In the genomic region with DNA sequence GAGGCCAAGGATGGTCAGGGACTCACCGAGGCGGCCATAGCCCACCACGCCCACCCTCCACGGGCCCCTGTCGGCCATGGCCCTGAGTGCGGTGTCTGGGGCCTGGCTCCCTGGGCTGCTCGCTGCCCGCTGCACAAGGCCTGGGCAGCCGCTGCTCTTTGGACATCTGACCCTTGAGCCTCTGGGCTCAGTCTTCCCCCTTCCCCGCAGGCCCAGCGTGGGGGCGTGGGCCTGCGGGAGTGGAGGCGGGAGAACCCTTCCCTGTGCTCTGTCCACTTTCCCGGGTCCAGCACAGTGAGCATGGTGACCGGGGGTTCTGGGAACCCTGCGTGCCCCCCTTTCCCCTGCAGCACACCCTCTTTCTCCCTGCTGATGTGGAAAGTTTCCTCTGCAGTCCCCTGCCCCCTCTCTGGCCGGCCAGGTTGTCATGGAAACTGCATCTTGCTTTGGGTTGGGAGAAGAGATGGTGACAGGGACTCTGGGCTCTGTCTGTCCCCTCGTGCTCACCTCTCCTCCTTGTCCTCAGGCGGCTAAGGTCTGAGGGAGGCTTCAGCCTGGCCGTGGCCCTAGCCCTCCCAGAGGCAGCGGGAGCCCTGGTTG, we compare ENCODE assay signal across 9 cellular contexts. TPM values are rescaled to one million over a fixed set of nuclear protein-coding genes. Genes with fewer than 3 reads are reported as not detected.
A peak's percentile ranks its signal among the peaks of the same experiment; 100 is the strongest.
DNase-seq lines count a peak whose midpoint lies in the region; ATAC-seq and TF ChIP-seq lines count a peak whose summit lies in the region.
"Had no signal": no experiment of that assay in that cellular context is flagged by ENCODE, and none has a peak within 500 bp of the region (broad histone marks: within the 10 kb centered on the region; RNA-seq: fewer than 3 reads in every experiment).

A gene (minus strand): TSS at position 168 of the 600 bp plus-strand sequence. CDS start 90 bp downstream, at position 78.

- H3K27me3 Mint-ChIP-seq in activated naive CD4-positive, alpha-beta T cell treated with anti-CD3 and anti-CD28 coated beads, Interleukin-2, amount 50 U/mL, for 24 hours = no peaks in the 10 kb centered on the region
- H3K27me3 Mint-ChIP-seq in WTC11 (ENCODE audit: low read depth) = peaks cover 43% of the 10 kb centered on the region
- H3K27me3 Mint-ChIP-seq in activated T-helper 17 cell treated with anti-CD3 and anti-CD28 coated beads, Interleukin-2, amount 50 U/mL, for 72 hours = no peaks in the 10 kb centered on the region

- no peak for TF ChIP-seq CTCF in WTC11 (IDR thresholded peaks at IDR 0.05)

- peaks cover 13% of the 10 kb centered on the region for H3K4me1 Mint-ChIP-seq in activated naive CD4-positive, alpha-beta T cell treated with anti-CD3 and anti-CD28 coated beads, Interleukin-2, amount 50 U/mL, for 24 hours
- H3K4me1 Mint-ChIP-seq in WTC11 = peaks cover 14% of the 10 kb centered on the region
- H3K4me1 Mint-ChIP-seq in stimulated activated effector memory CD8-positive, alpha-beta T cell treated with anti-CD3 and anti-CD28 coated beads, Interleukin-12 subunit alpha, Interleukin-12 subunit beta, amount 100 ng/mL, for 72 hours = peaks cover 30% of the 10 kb centered on the region
- H3K4me1 Mint-ChIP-seq in activated T-helper 17 cell treated with anti-CD3 and anti-CD28 coated beads, Interleukin-2, amount 50 U/mL, for 72 hours = peaks cover 16% of the 10 kb centered on the region

- H3K4me3 ChIP-seq in MG63 = no peak within 1 kb of the TSS
- H3K4me3 ChIP-seq: heart right ventricle had no signal

- no peaks in the 10 kb centered on the region for H3K27me3 ChIP-seq in MG63

- H3K4me3 Mint-ChIP-seq in activated naive CD4-positive, alpha-beta T cell treated with anti-CD3 and anti-CD28 coated beads, Interleukin-2, amount 50 U/mL, for 24 hours = peak within 1 kb of the TSS; percentile 8
- no peak within 1 kb of the TSS for H3K4me3 Mint-ChIP-seq in WTC11
- H3K4me3 Mint-ChIP-seq in stimulated activated effector memory CD8-positive, alpha-beta T cell treated with anti-CD3 and anti-CD28 coated beads, Interleukin-12 subunit alpha, Interleukin-12 subunit beta, amount 100 ng/mL, for 72 hours = no peak within 1 kb of the TSS
- H3K4me3 Mint-ChIP-seq in activated T-helper 17 cell treated with anti-CD3 and anti-CD28 coated beads, Interleukin-2, amount 50 U/mL, for 72 hours = no peak within 1 kb of the TSS

- CTCF ChIA-PET in WTC11 (lab: Charles Lee) = no interaction called here

- no peaks in the 10 kb centered on the region for H3K9me3 ChIP-seq in MG63
- H3K9me3 ChIP-seq: heart right ventricle had no signal

- no peaks in the 10 kb centered on the region for H3K36me3 ChIP-seq in MG63
- H3K36me3 ChIP-seq: heart right ventricle had no signal

- no peak within 1 kb of the TSS for H3K27ac Mint-ChIP-seq in activated naive CD4-positive, alpha-beta T cell treated with anti-CD3 and anti-CD28 coated beads, Interleukin-2, amount 50 U/mL, for 24 hours
- H3K27ac Mint-ChIP-seq in WTC11 = peak within 1 kb of the TSS; percentile 49; the same call in 1 of the 2 replicates
- H3K27ac Mint-ChIP-seq in stimulated activated effector memory CD8-positive, alpha-beta T cell treated with anti-CD3 and anti-CD28 coated beads, Interleukin-12 subunit alpha, Interleukin-12 subunit beta, amount 100 ng/mL, for 72 hours = peak within 1 kb of the TSS; percentile 45
- H3K27ac Mint-ChIP-seq in activated T-helper 17 cell treated with anti-CD3 and anti-CD28 coated beads, Interleukin-2, amount 50 U/mL, for 72 hours = no peak within 1 kb of the TSS

- ATAC-seq in WTC11 = no peak
- ATAC-seq in stimulated activated effector memory CD8-positive, alpha-beta T cell treated with anti-CD3 and anti-CD28 coated beads, Interleukin-12 subunit alpha, Interleukin-12 subunit beta, amount 100 ng/mL, for 72 hours = no peak
- no peak for ATAC-seq in activated T-helper 17 cell treated with anti-CD3 and anti-CD28 coated beads, Interleukin-2, amount 50 U/mL, for 72 hours (replicated peaks)
- ATAC-seq: heart right ventricle had no signal

- no peaks in the 10 kb centered on the region for H3K9me3 Mint-ChIP-seq in activated naive CD4-positive, alpha-beta T cell treated with anti-CD3 and anti-CD28 coated beads, Interleukin-2, amount 50 U/mL, for 24 hours
- H3K9me3 Mint-ChIP-seq in WTC11 = peaks cover 5% of the 10 kb centered on the region
- H3K9me3 Mint-ChIP-seq in stimulated activated effector memory CD8-positive, alpha-beta T cell treated with anti-CD3 and anti-CD28 coated beads, Interleukin-12 subunit alpha, Interleukin-12 subunit beta, amount 100 ng/mL, for 72 hours = no peaks in the 10 kb centered on the region
- no peaks in the 10 kb centered on the region for H3K9me3 Mint-ChIP-seq in activated T-helper 17 cell treated with anti-CD3 and anti-CD28 coated beads, Interleukin-2, amount 50 U/mL, for 72 hours

- POLR2A ChIA-PET in WTC11 (lab: Charles Lee) = interaction anchor here (0.5 kb wide), 1 partner anchor 362 kb away, joined by 4 read pairs; no protein-coding TSS in a partner anchor

- H3K36me3 Mint-ChIP-seq in activated naive CD4-positive, alpha-beta T cell treated with anti-CD3 and anti-CD28 coated beads, Interleukin-2, amount 50 U/mL, for 24 hours = peaks cover under 1% of the 10 kb centered on the region
- peaks cover 5% of the 10 kb centered on the region; the same call in 1 of the 2 replicates for H3K36me3 Mint-ChIP-seq in WTC11
- peaks cover 39% of the 10 kb centered on the region for H3K36me3 Mint-ChIP-seq in stimulated activated effector memory CD8-positive, alpha-beta T cell treated with anti-CD3 and anti-CD28 coated beads, Interleukin-12 subunit alpha, Interleukin-12 subunit beta, amount 100 ng/mL, for 72 hours
- H3K36me3 Mint-ChIP-seq in activated T-helper 17 cell treated with anti-CD3 and anti-CD28 coated beads, Interleukin-2, amount 50 U/mL, for 72 hours (ENCODE audit: low read depth) = peaks cover 23% of the 10 kb centered on the region

- DNase-seq in activated naive CD4-positive, alpha-beta T cell treated with anti-CD3 and anti-CD28 coated beads, Interleukin-2, amount 50 U/mL, for 16 hours = no peak
- DNase-seq in WTC11 (ENCODE audit: low spot score) (no peak), left kidney (ENCODE audit: low read depth, low spot score) (peak; percentile 48), GF-D8 (lab: John Stamatoyannopoulos, UW) (no peak), MG63 (no peak)
- no peak for DNase-seq in stimulated activated effector memory CD8-positive, alpha-beta T cell treated with anti-CD3 and anti-CD28 coated beads, Interleukin-12 subunit alpha, Interleukin-12 subunit beta, amount 100 ng/mL, for 72 hours (ENCODE audit: low spot score in 2 of 2)
- DNase-seq: heart right ventricle had no signal

TF ChIP-seq in WTC11, 78 proteins besides CTCF, POLR2A, EP300 and RAD21 (continues in another document):
- TF ChIP-seq NFATC4 (CRISPR knock-in tag; IDR thresholded peaks at IDR 0.05) (no peak), IRF2 (CRISPR knock-in tag; IDR thresholded peaks at IDR 0.05; ENCODE audit: borderline replicate concordance, low read depth) (no peak), JUN (CRISPR knock-in tag; IDR thresholded peaks at IDR 0.05) (no peak), TEAD4 (CRISPR knock-in tag; IDR thresholded peaks at IDR 0.05) (no peak), OVOL2 (CRISPR knock-in tag; IDR thresholded peaks at IDR 0.05; ENCODE audit: borderline replicate concordance) (no peak), ZNF121 (CRISPR knock-in tag; IDR thresholded peaks at IDR 0.05) (no peak), ZNF396 (CRISPR knock-in tag; IDR thresholded peaks at IDR 0.05; ENCODE audit: borderline replicate concordance) (no peak), EMX1 (CRISPR knock-in tag; IDR thresholded peaks at IDR 0.05) (no peak)
- TF ChIP-seq, protein P1, sequence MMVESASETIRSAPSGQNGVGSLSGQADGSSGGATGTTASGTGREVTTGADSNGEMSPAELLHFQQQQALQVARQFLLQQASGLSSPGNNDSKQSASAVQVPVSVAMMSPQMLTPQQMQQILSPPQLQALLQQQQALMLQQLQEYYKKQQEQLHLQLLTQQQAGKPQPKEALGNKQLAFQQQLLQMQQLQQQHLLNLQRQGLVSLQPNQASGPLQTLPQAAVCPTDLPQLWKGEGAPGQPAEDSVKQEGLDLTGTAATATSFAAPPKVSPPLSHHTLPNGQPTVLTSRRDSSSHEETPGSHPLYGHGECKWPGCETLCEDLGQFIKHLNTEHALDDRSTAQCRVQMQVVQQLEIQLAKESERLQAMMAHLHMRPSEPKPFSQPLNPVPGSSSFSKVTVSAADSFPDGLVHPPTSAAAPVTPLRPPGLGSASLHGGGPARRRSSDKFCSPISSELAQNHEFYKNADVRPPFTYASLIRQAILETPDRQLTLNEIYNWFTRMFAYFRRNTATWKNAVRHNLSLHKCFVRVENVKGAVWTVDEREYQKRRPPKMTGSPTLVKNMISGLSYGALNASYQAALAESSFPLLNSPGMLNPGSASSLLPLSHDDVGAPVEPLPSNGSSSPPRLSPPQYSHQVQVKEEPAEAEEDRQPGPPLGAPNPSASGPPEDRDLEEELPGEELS (CRISPR knock-in tag; IDR thresholded peaks at IDR 0.05) = no peak
- TF ChIP-seq, protein P2, sequence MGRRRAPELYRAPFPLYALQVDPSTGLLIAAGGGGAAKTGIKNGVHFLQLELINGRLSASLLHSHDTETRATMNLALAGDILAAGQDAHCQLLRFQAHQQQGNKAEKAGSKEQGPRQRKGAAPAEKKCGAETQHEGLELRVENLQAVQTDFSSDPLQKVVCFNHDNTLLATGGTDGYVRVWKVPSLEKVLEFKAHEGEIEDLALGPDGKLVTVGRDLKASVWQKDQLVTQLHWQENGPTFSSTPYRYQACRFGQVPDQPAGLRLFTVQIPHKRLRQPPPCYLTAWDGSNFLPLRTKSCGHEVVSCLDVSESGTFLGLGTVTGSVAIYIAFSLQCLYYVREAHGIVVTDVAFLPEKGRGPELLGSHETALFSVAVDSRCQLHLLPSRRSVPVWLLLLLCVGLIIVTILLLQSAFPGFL (CRISPR knock-in tag; IDR thresholded peaks at IDR 0.05; ENCODE audit: borderline replicate concordance) = no peak

RNA-seq across cellular contexts. Expression of the gene that starts here (rescaled TPM):
- not detected in 3 replicates for total RNA-seq in WTC11 (2021)
- not detected in 2 replicates for total RNA-seq in MG63 (2014; rRNA removed; shearing (Covaris generic); ENCODE audit: low replicate concordance)
- total RNA-seq in activated T-helper 17 cell treated with anti-CD3 and anti-CD28 coated beads, Interleukin-2, amount 50 U/mL, for 72 hours = not detected
- total RNA-seq: heart right ventricle had no signal

Comparison
In these comparisons a context has a peak if more than half of its experiments do, and no peak if none do; other contexts are left out.
1. H3K27ac Mint-ChIP-seq: peak in WTC11 (single experiment) and stimulated activated effector memory CD8-positive, alpha-beta T cell treated with anti-CD3 and anti-CD28 coated beads, Interleukin-12 subunit alpha, Interleukin-12 subunit beta, amount 100 ng/mL, for 72 hours (single experiment); none in activated naive CD4-positive, alpha-beta T cell treated with anti-CD3 and anti-CD28 coated beads, Interleukin-2, amount 50 U/mL, for 24 hours (single experiment) and activated T-helper 17 cell treated with anti-CD3 and anti-CD28 coated beads, Interleukin-2, amount 50 U/mL, for 72 hours (single experiment).